9 cellular contexts compared by ENCODE assay signal in the genomic region with DNA sequence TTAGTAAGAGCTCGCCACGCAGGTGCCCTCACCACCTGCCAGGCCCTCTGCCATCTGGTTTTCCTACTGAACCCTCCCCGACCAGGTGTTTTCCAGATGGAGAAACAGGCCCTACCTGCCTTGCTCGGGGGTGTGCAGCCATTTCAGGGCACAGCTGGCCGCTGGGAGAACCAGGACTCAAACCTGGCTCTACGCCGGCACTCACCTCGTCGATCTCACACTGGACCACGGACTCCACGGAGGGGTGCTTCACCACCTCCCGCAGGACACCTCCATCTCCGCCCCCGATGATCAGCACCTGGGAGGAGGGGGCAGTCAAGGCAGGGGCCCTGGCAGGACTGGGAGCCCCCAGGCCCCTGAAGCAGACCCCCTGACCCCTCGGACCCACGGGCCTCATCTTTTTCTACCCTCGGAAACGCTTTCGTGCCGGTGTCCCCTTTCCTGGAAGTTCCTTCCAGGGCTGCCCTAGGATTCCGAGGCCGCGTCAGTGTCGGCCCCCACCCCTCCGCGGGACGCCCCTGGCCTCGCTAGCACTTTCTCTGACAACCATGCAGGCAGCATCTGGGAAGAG. TPM values are rescaled to one million over a fixed set of nuclear protein-coding genes. Genes with fewer than 3 reads are reported as not detected.
A peak's percentile ranks its signal among the peaks of the same experiment; 100 is the strongest.
DNase-seq lines count a peak whose midpoint lies in the region; ATAC-seq, FAIRE-seq and TF ChIP-seq lines count a peak whose summit lies in the region.
"Had no signal": no experiment of that assay in that cellular context is flagged by ENCODE, and none has a peak within 500 bp of the region (broad histone marks: within the 10 kb centered on the region; RNA-seq: fewer than 3 reads in every experiment).

No MANE protein-coding gene starts in this region.

- peaks cover 37% of the 10 kb centered on the region for H3K79me2 ChIP-seq in DND-41 (ENCODE audit: insufficient read depth, low read length)

- H3K4me3 ChIP-seq in DND-41 (ENCODE audit: low read depth in 1 of 2, low read length in 2 of 2): peak overlapping the region; percentile 95 to 99; a peak in 3 of 4 replicates
- peak overlapping the region; percentile 91 for H3K4me3 ChIP-seq in effector memory CD4-positive, alpha-beta T cell (ENCODE audit: insufficient read depth, low read depth, low read length, poor library complexity, severe bottlenecking)
- peak overlapping the region; percentile 95 to 99 (median 96) for H3K4me3 ChIP-seq in pancreas

- H3K9me3 ChIP-seq in DND-41 (ENCODE audit: insufficient read depth, low read length, severe bottlenecking) (no peaks in the 10 kb centered on the region), pancreas (no peaks in the 10 kb centered on the region)
- H3K9me3 ChIP-seq in effector memory CD4-positive, alpha-beta T cell (ENCODE audit: control insufficient read depth, low read length): no peaks in the 10 kb centered on the region

- no peak for FAIRE-seq in pancreas (lab: Jason Lieb, UNC)

- peaks cover 34% of the 10 kb centered on the region for H3K4me1 ChIP-seq in DND-41 (ENCODE audit: insufficient read depth, low read length)
- H3K4me1 ChIP-seq in effector memory CD4-positive, alpha-beta T cell (ENCODE audit: control insufficient read depth, insufficient read depth, low read length, poor library complexity, severe bottlenecking): peaks cover 17% of the 10 kb centered on the region
- H3K4me1 ChIP-seq in pancreas: peaks cover 0 to 7% (median 0%) of the 10 kb centered on the region in 3 donors

- ATAC-seq in DND-41 (ENCODE audit: insufficient read depth, low read depth): no peak
- peak; percentile 3 to 21 (median 12) for ATAC-seq in pancreas
- no peak for ATAC-seq in sciatic nerve
- ATAC-seq in HG03460 (IDR thresholded peaks at IDR 0.05; ENCODE audit: unreplicated experiment): no peak

- peak overlapping the region; percentile 86 for H2AFZ ChIP-seq in DND-41 (ENCODE audit: low read depth, low read length)

- intact Hi-C loops in pancreas (cut with DNase I) (no loop called here), sciatic nerve (cut with DNase I) (no loop called here)

- no peak for TF ChIP-seq CTCF in DND-41 (IDR thresholded peaks at IDR 0.05; ENCODE audit: borderline replicate concordance, extremely low read depth, low read length, poor library complexity, severe bottlenecking)
- TF ChIP-seq CTCF in pancreas (IDR thresholded peaks at IDR 0.05): no peak

- peaks cover 48% of the 10 kb centered on the region for H3K36me3 ChIP-seq in DND-41 (ENCODE audit: insufficient read depth, low read length)
- peaks cover 15% of the 10 kb centered on the region for H3K36me3 ChIP-seq in effector memory CD4-positive, alpha-beta T cell (ENCODE audit: control insufficient read depth, insufficient read depth, low read length)
- H3K36me3 ChIP-seq in pancreas: peaks cover 2 to 11% (median 5%) of the 10 kb centered on the region in 3 donors

- H3K27me3 ChIP-seq in DND-41 (ENCODE audit: insufficient read depth, low read length, poor library complexity) (no peaks in the 10 kb centered on the region), pancreas (no peaks in the 10 kb centered on the region)
- no peaks in the 10 kb centered on the region for H3K27me3 ChIP-seq in effector memory CD4-positive, alpha-beta T cell (replicated peaks; ENCODE audit: control insufficient read depth, insufficient read depth, low read length, poor library complexity, severe bottlenecking)

- DNase-seq in DND-41: no peak
- peak; percentile 95 for DNase-seq in NCI-H2171 (lab: John Stamatoyannopoulos, UW)
- no peak for DNase-seq in effector memory CD4-positive, alpha-beta T cell
- peak in 5 of 6 donors; percentile 59 to 84 (median 73) for DNase-seq in pancreas
- no peak for DNase-seq in pons (ENCODE audit: low spot score)
- no peak for DNase-seq in sciatic nerve (ENCODE audit: low spot score)
- no peak for DNase-seq in activated gamma-delta T cell treated with Interleukin-2 at 50 U/mL for 16 hours

- WGBS in pancreas, 2 donors: 25 to 26% methylated on average over 28 of the region's 28 CpGs

- H4K20me1 ChIP-seq in DND-41 (ENCODE audit: insufficient read depth, low read length): peaks cover 22% of the 10 kb centered on the region; the same call in 1 of the 2 replicates

- H3K27ac ChIP-seq in DND-41 (ENCODE audit: low read length) (peak overlapping the region; percentile 77), pancreas (peak overlapping the region in 1 of 4 donors; percentile 68)
- peak overlapping the region; percentile 53 for H3K27ac ChIP-seq in effector memory CD4-positive, alpha-beta T cell (ENCODE audit: insufficient read depth, low read length, poor library complexity, severe bottlenecking)

- peak overlapping the region; percentile 83 for H3K9ac ChIP-seq in DND-41 (ENCODE audit: low read depth, low read length)

- peak overlapping the region; percentile 97 for H3K4me2 ChIP-seq in DND-41 (ENCODE audit: insufficient read depth, low read length)

RNA-seq across cellular contexts. Expression of a gene that starts 1.1 kb away (rescaled TPM):
- total RNA-seq in pancreas (100 to 1,000 TPM in 2 of 6 donors, 10 to 100 TPM in 4; 51.8 to 123 (median 66.0) TPM), sciatic nerve (75.3 TPM)
- 100 to 1,000 TPM; 116 to 266 TPM for polyA plus RNA-seq in pancreas

RNA-seq across cellular contexts. Expression of a gene that starts 11.6 kb away (rescaled TPM):
- total RNA-seq in pancreas: not detected
- polyA plus RNA-seq in pancreas: under 1 TPM in 1 of 2 donors, not detected in 1; 0.05 TPM
- not detected for total RNA-seq in sciatic nerve
- total RNA-seq: SK-MEL-5 had no signal

RNA-seq across cellular contexts. Expression of a gene that starts 41.0 kb away (rescaled TPM):
- total RNA-seq in pancreas: 10 to 100 TPM; 16.3 to 26.8 (median 20.6) TPM
- polyA plus RNA-seq in pancreas: 10 to 100 TPM; 32.5 to 65.1 TPM
- total RNA-seq in sciatic nerve: 81.8 TPM

RNA-seq across cellular contexts. Expression of a gene that starts 46.2 kb away (rescaled TPM):
- total RNA-seq in pancreas: 10 to 100 TPM; 43.3 to 74.7 (median 53.7) TPM
- polyA plus RNA-seq in pancreas: 10 to 100 TPM; 47.8 to 84.7 TPM
- 165 TPM for total RNA-seq in sciatic nerve

Comparison
In these comparisons a context has a peak if more than half of its experiments do, and no peak if none do; other contexts are left out.
1. ATAC-seq: peak in pancreas (4 of 4); none in DND-41 (single experiment), sciatic nerve (single experiment) and HG03460 (single experiment).
2. DNase-seq: peak in NCI-H2171 (single experiment) and pancreas (5 of 6); none in DND-41 (single experiment), effector memory CD4-positive, alpha-beta T cell (0 of 3), pons (single experiment), sciatic nerve (single experiment) and activated gamma-delta T cell treated with Interleukin-2 at 50 U/mL for 16 hours (single experiment).
3. Peak in every context shown above with its lines, with median percentiles within 50 percentile points of each other: H3K4me3 ChIP-seq.